3 cellular contexts compared by ENCODE assay signal in genomic region chr4:171612907-171613306, GRCh38.
A peak's percentile ranks its signal among the peaks of the same experiment; 100 is the strongest.
TF ChIP-seq lines count a peak whose summit lies in the region.

No MANE protein-coding gene starts in this region.

TF ChIP-seq in GM23338, 12 proteins besides CTCF, POLR2A, EP300 and RAD21 (continued from another document and continues in another):
- TF ChIP-seq ZNF331 (CRISPR knock-in tag; IDR thresholded peaks at IDR 0.05; ENCODE audit: low read depth) (no peak), STAT1 (IDR thresholded peaks at IDR 0.05; ENCODE audit: unreplicated experiment) (no peak), ZNF114 (CRISPR knock-in tag; IDR thresholded peaks at IDR 0.05) (no peak), EZH2 (IDR thresholded peaks at IDR 0.05; ENCODE audit: low read depth, unreplicated experiment) (no peak), NANOG (IDR thresholded peaks at IDR 0.05; ENCODE audit: borderline replicate concordance) (no peak), POLR2AphosphoS5 (IDR thresholded peaks at IDR 0.05; ENCODE audit: low read depth) (no peak), ZNF462 (CRISPR knock-in tag; IDR thresholded peaks at IDR 0.05) (no peak)

TF ChIP-seq in Ishikawa, 13 proteins besides CTCF, POLR2A, EP300 and RAD21 (continued from another document):
- no peak for TF ChIP-seq FOXM1 (IDR thresholded peaks at IDR 0.05; ENCODE audit: borderline replicate concordance, low read depth)
TF ChIP-seq in Ishikawa: peak in this region for 1.

TF ChIP-seq in H1, 55 proteins besides CTCF, POLR2A, EP300 and RAD21 (continued from another document):
- TF ChIP-seq CEBPB (IDR thresholded peaks at IDR 0.05; ENCODE audit: low read depth, low read length) (peak; percentile 70), SIX5 (IDR thresholded peaks at IDR 0.05; ENCODE audit: low read depth, low read length) (no peak), ATF3 (IDR thresholded peaks at IDR 0.05; ENCODE audit: insufficient read depth, low read depth, low read length) (no peak)
